Comparison of ENCODE assay signal across 17 cellular contexts in the genomic region with DNA sequence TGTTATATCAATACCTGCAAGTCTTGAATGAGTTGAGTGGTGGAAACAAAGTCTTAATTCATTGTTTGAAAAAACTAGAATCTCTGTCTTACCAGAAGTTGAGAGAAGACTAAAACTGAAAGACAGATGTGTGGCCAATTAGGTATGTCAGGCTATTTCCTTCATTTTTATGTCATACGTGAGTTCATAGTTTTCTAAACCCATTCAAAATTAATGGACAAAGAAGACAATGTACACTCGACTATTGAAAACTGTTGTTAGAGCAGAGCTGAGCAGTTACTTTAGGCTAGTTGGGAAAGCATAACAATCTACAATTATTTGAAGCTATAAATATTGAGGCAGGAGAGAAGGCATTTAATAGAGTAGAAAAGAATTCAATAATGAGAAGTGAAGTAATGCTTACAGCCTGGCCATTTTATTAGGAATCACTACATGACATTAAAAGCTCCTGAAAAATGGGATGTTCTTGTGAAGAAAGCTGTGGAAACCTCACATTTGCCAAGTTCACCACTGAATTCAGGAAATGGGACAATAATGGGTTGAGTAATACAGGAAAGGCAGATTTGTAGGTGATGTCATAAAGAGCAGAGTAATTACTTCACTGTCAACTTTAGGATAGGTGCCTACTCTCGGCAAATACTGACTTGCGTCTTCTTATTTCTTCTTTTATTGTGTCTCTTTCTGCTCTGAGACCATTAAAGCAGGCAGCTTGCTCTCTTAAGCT.
DNase-seq lines count a peak whose midpoint lies in the region; ATAC-seq lines count a peak whose summit lies in the region.
"Had no signal": no experiment of that assay in that cellular context is flagged by ENCODE, and none has a peak within 500 bp of the region (broad histone marks: within the 10 kb centered on the region; RNA-seq: fewer than 3 reads in every experiment).

No MANE protein-coding gene starts in this region.

- no peaks in the 10 kb centered on the region for H3K79me2 ChIP-seq in GM23248 (ENCODE audit: insufficient read depth)

- peaks cover 4% of the 10 kb centered on the region for H3K9me3 ChIP-seq in GM23248 (ENCODE audit: low read depth)
- H3K9me3 ChIP-seq: vagina had no signal

- no peaks in the 10 kb centered on the region for H3K4me1 ChIP-seq in GM23248 (ENCODE audit: insufficient read depth)
- H3K4me1 ChIP-seq: ascending aorta, vagina had no signal

- ATAC-seq in HG02623 (IDR thresholded peaks at IDR 0.05; ENCODE audit: unreplicated experiment): no peak

- no peaks in the 10 kb centered on the region for H4K20me1 ChIP-seq in GM23248 (ENCODE audit: insufficient read depth)

- H2AFZ ChIP-seq in GM23248: no peak overlapping the region

- H3K36me3 ChIP-seq in GM23248 (ENCODE audit: low read depth): no peaks in the 10 kb centered on the region
- H3K36me3 ChIP-seq: ascending aorta, vagina had no signal

- no peaks in the 10 kb centered on the region for H3F3A ChIP-seq in GM23248 (ENCODE audit: insufficient read depth)

- no peak overlapping the region for H3K4me2 ChIP-seq in GM23248 (ENCODE audit: unreplicated experiment)

- peak; percentile 17 for DNase-seq in A172 (ENCODE audit: low spot score)
- peak; percentile 3 for DNase-seq in GM23248
- peak; percentile 14 for DNase-seq in MV-4-11 (lab: John Stamatoyannopoulos, UW)
- peak; percentile 64 for DNase-seq in dermis blood vessel endothelial cell
- DNase-seq in NCI-H1417 (lab: John Stamatoyannopoulos, UW): no peak
- no peak for DNase-seq in activated effector memory CD4-positive, alpha-beta T cell treated with anti-CD3 and anti-CD28 coated beads, Interleukin-2, amount 50 U/mL, for 16 hours
- no peak for DNase-seq in T1000 (lab: John Stamatoyannopoulos, UW)
- DNase-seq: activated CD4-positive, alpha-beta memory T cell treated with anti-CD3 and anti-CD28 coated beads, Interleukin-2, amount 10 ng/mL, durations not matched to agents 7 days and 5 days; activated naive CD4-positive, alpha-beta T cell treated with anti-CD3 and anti-CD28 coated beads, Interleukin-2, amount 50 U/mL, for 16 hours; activated T-cell treated with anti-CD3 and anti-CD28 coated beads, Interleukin-2, amount 50 U/mL, for 24 hours; endodermal cell; GDM1; NCI-H187 treated with DMSO at 0.1 percent for 48 hours; NCI-H345 had no signal

- no peaks in the 10 kb centered on the region for H3K9me2 ChIP-seq in GM23248 (ENCODE audit: insufficient read depth)

- no peak overlapping the region for H3K27ac ChIP-seq in GM23248
- H3K27ac ChIP-seq: ascending aorta, vagina had no signal

- in situ Hi-C loops in GM23248 (cut with MboI): no loop called here

- H3K27me3 ChIP-seq in GM23248 (replicated peaks; ENCODE audit: insufficient read depth): no peaks in the 10 kb centered on the region; the same call in 1 of the 2 replicates
- H3K27me3 ChIP-seq: ascending aorta, vagina had no signal

- WGBS in GM23248 (ENCODE audit: low coverage in 1 of 2, low lambda C conversion rate in 2 of 2, missing lambda C conversion rate in 2 of 2), 2 experiments: 74 to 84% methylated on average over 4 of the region's 4 CpGs

- no peak overlapping the region for H3K9ac ChIP-seq in GM23248

- no peak overlapping the region for H3K4me3 ChIP-seq in GM23248
- H3K4me3 ChIP-seq: ascending aorta, vagina had no signal

Comparison
In these comparisons a context has a peak if more than half of its experiments do, and no peak if none do; other contexts are left out.
1. DNase-seq: peak in A172 (single experiment), GM23248 (single experiment), MV-4-11 (single experiment) and dermis blood vessel endothelial cell (single experiment); none in NCI-H1417 (0 of 3), activated effector memory CD4-positive, alpha-beta T cell treated with anti-CD3 and anti-CD28 coated beads, Interleukin-2, amount 50 U/mL, for 16 hours (single experiment) and T1000 (single experiment).